Comparison of ENCODE assay signal across 11 cellular contexts in genomic region chr1:156097499-156098178, GRCh38. TPM values are rescaled to one million over a fixed set of nuclear protein-coding genes. Genes with fewer than 3 reads are reported as not detected.
DNase-seq lines count a peak whose midpoint lies in the region; ATAC-seq and TF ChIP-seq lines count a peak whose summit lies in the region.
"Had no signal": no experiment of that assay in that cellular context is flagged by ENCODE, and none has a peak within 500 bp of the region (broad histone marks: within the 10 kb centered on the region; RNA-seq: fewer than 3 reads in every experiment).

No MANE protein-coding gene starts in this region.

- TF ChIP-seq EP300 in sigmoid colon (IDR thresholded peaks at IDR 0.05): no peak

- no peak for ATAC-seq in CD4-positive, alpha-beta T cell (ENCODE audit: poor library complexity)
- ATAC-seq in HG02885 (IDR thresholded peaks at IDR 0.05; ENCODE audit: poor library complexity, unreplicated experiment) (peak; percentile 6), GM18505 (IDR thresholded peaks at IDR 0.05; ENCODE audit: unreplicated experiment) (no peak)

- intact Hi-C loops in CD4-positive, alpha-beta T cell (cut with DNase I, micrococcal nuclease): loop anchor here (1.0 kb wide), 2 partner anchors 9 to 30 kb away; no protein-coding TSS in a partner anchor
- intact Hi-C loops in sigmoid colon (cut with DNase I): no loop called here

- no peak overlapping the region for H3K4me3 ChIP-seq in brain microvascular endothelial cell (ENCODE audit: low read depth, low read length)
- no peak overlapping the region for H3K4me3 ChIP-seq in sigmoid colon
- H3K4me3 ChIP-seq in endodermal cell (ENCODE audit: low read length): no peak overlapping the region

- TF ChIP-seq CTCF in CD4-positive, alpha-beta T cell (IDR thresholded peaks at IDR 0.05): no peak
- TF ChIP-seq CTCF in brain microvascular endothelial cell (IDR thresholded peaks at IDR 0.05; ENCODE audit: low read depth, low read length, missing control alignments) (no peak), sigmoid colon (IDR thresholded peaks at IDR 0.05) (no peak), endodermal cell (conservative IDR thresholded peaks at IDR 0.05) (no peak)

- no peaks in the 10 kb centered on the region for H3K27me3 ChIP-seq in CD4-positive, alpha-beta T cell (ENCODE audit: control insufficient read depth, insufficient read depth, low read length)
- no peaks in the 10 kb centered on the region for H3K27me3 ChIP-seq in brain microvascular endothelial cell (replicated peaks)
- no peaks in the 10 kb centered on the region for H3K27me3 ChIP-seq in sigmoid colon
- no peaks in the 10 kb centered on the region for H3K27me3 ChIP-seq in endodermal cell (ENCODE audit: control insufficient read depth, insufficient read depth, low read length, poor library complexity, severe bottlenecking)

- CTCF ChIA-PET in CD4-positive, alpha-beta T cell (lab: Charles Lee): interaction anchor here (0.8 to 6.8 kb wide), 18 partner anchors 9 to 127 kb away, joined by 3 to 194 read pairs (median 10); partner anchors contain the start of genes ARHGEF2, LMNA, MEX3A and PMF1

- H3K4me1 ChIP-seq in sigmoid colon (peaks cover 0 to 47% (median 24%) of the 10 kb centered on the region in 4 donors), endodermal cell (ENCODE audit: control insufficient read depth, insufficient read depth, low read length) (no peaks in the 10 kb centered on the region)

- POLR2A ChIA-PET in CD4-positive, alpha-beta T cell (lab: Charles Lee): interaction anchor here (0.9 to 4.3 kb wide), 6 partner anchors 9 to 128 kb away, joined by 3 to 23 read pairs (median 7); partner anchors contain the start of genes LMNA and PMF1

- H3K36me3 ChIP-seq in brain microvascular endothelial cell (replicated peaks): no peaks in the 10 kb centered on the region
- no peaks in the 10 kb centered on the region for H3K36me3 ChIP-seq in sigmoid colon
- peaks cover 72% of the 10 kb centered on the region for H3K36me3 ChIP-seq in endodermal cell (ENCODE audit: control insufficient read depth, insufficient read depth, low read length)

- H3K27me3 Mint-ChIP-seq in CD4-positive, alpha-beta T cell: peaks cover 4% of the 10 kb centered on the region
- no peaks in the 10 kb centered on the region for H3K27me3 Mint-ChIP-seq in endodermal cell (ENCODE audit: insufficient read depth)

- no peaks in the 10 kb centered on the region for H3K36me3 Mint-ChIP-seq in CD4-positive, alpha-beta T cell (ENCODE audit: low read depth)
- peaks cover 32% of the 10 kb centered on the region for H3K36me3 Mint-ChIP-seq in endodermal cell (ENCODE audit: low read depth)

- in situ Hi-C loops in brain microvascular endothelial cell (cut with HindIII; ENCODE audit: low pct_ligation_motif_present, low sequenced_read_pairs): no loop called here

- no peaks in the 10 kb centered on the region for H3K9me3 ChIP-seq in CD4-positive, alpha-beta T cell (ENCODE audit: control insufficient read depth, low read length)
- no peaks in the 10 kb centered on the region for H3K9me3 ChIP-seq in sigmoid colon
- no peaks in the 10 kb centered on the region for H3K9me3 ChIP-seq in endodermal cell (ENCODE audit: control insufficient read depth, low read length)

- peak overlapping the region; percentile 82 for H3K27ac Mint-ChIP-seq in CD4-positive, alpha-beta T cell
- H3K27ac Mint-ChIP-seq in endodermal cell: no peak overlapping the region

- H3K4me1 Mint-ChIP-seq in CD4-positive, alpha-beta T cell (ENCODE audit: low read depth): peaks cover 39% of the 10 kb centered on the region
- H3K4me1 Mint-ChIP-seq in endodermal cell: peaks cover 22% of the 10 kb centered on the region

- no peak overlapping the region for H3K9ac ChIP-seq in endodermal cell (ENCODE audit: extremely low read depth, low read length, poor library complexity, severe bottlenecking)

- no peak overlapping the region for H3K4me3 Mint-ChIP-seq in CD4-positive, alpha-beta T cell
- H3K4me3 Mint-ChIP-seq in endodermal cell: no peak overlapping the region

- 89 to 91% methylated on average over 9 of the region's 9 CpGs for WGBS in sigmoid colon, 2 donors
- WGBS in endodermal cell (ENCODE audit: insufficient coverage in 1 of 2, insufficient read length in 1 of 2), 2 experiments: 86 to 97% methylated on average over 1 to 9 of the region's 9 CpGs

- no peaks in the 10 kb centered on the region for H3K9me3 Mint-ChIP-seq in CD4-positive, alpha-beta T cell
- no peaks in the 10 kb centered on the region for H3K9me3 Mint-ChIP-seq in endodermal cell

- H3K27ac ChIP-seq in CD4-positive, alpha-beta T cell (ENCODE audit: low read depth, low read length): peak overlapping the region; percentile 51
- peak overlapping the region; percentile 83 for H3K27ac ChIP-seq in brain microvascular endothelial cell
- peak overlapping the region; percentile 64 to 84 (median 75) for H3K27ac ChIP-seq in sigmoid colon
- no peak overlapping the region for H3K27ac ChIP-seq in endodermal cell (ENCODE audit: low read depth, low read length)

- no peak for DNase-seq in CD4-positive, alpha-beta T cell
- DNase-seq in brain microvascular endothelial cell: no peak
- no peak for DNase-seq in sigmoid colon
- no peak for DNase-seq in activated gamma-delta T cell treated with Interleukin-2 at 50 U/mL for 16 hours
- no peak for DNase-seq in endodermal cell
- no peak for DNase-seq in putamen (ENCODE audit: low spot score)
- DNase-seq: islet precursor cell had no signal

- TF ChIP-seq POLR2A in sigmoid colon (IDR thresholded peaks at IDR 0.05) (no peak), GM18505 (IDR thresholded peaks at IDR 0.05; ENCODE audit: borderline replicate concordance, extremely low read depth, insufficient read depth, insufficient read length) (no peak)

RNA-seq across cellular contexts. Expression of gene MEX3A, which starts 15.4 kb away (rescaled TPM):
- total RNA-seq in CD4-positive, alpha-beta T cell: under 1 TPM; 0.27 to 0.36 TPM
- total RNA-seq in sigmoid colon (under 1 TPM; 0.27 to 0.36 (median 0.30) TPM), endodermal cell (10 to 100 TPM; 91.8 to 94.3 TPM)
- polyA plus RNA-seq in sigmoid colon: 1 to 10 TPM in 1 of 3 donors, under 1 TPM in 2; 0.23 to 1.5 (median 0.60) TPM
- polyA plus RNA-seq in endodermal cell (2013, experiment 1 of 2): 91.4 TPM
- 89.4 TPM for polyA plus RNA-seq in endodermal cell (2013, experiment 2 of 2)

RNA-seq across cellular contexts. Expression of gene LMNA, which starts 16.9 kb away (rescaled TPM):
- 100 to 1,000 TPM; 435 to 455 TPM for total RNA-seq in CD4-positive, alpha-beta T cell
- total RNA-seq in sigmoid colon: 100 to 1,000 TPM; 129 to 241 (median 196) TPM
- polyA plus RNA-seq in sigmoid colon: 100 to 1,000 TPM; 108 to 229 (median 142) TPM
- 10 to 100 TPM; 41.2 to 42.0 TPM for total RNA-seq in endodermal cell
- polyA plus RNA-seq in endodermal cell (2013, experiment 1 of 2): 46.3 TPM
- 45.5 TPM for polyA plus RNA-seq in endodermal cell (2013, experiment 2 of 2)

RNA-seq across cellular contexts. Expression of gene RAB25, which starts 36.7 kb away (rescaled TPM):
- 1 to 10 TPM in 1 of 2 experiments, under 1 TPM in 1; 0.58 to 1.3 TPM for total RNA-seq in CD4-positive, alpha-beta T cell
- total RNA-seq in sigmoid colon (not detected), endodermal cell (10 to 100 TPM; 82.0 to 84.4 TPM)
- polyA plus RNA-seq in sigmoid colon: 100 to 1,000 TPM; 187 to 237 (median 201) TPM
- polyA plus RNA-seq in endodermal cell (2013, experiment 1 of 2): 10.3 TPM
- polyA plus RNA-seq in endodermal cell (2013, experiment 2 of 2): 7.8 TPM
- total RNA-seq: M059J, SK-MEL-5 had no signal

RNA-seq across cellular contexts. Expression of gene LAMTOR2, which starts 43.1 kb away (rescaled TPM):
- 1 to 10 TPM; 7.0 to 8.7 TPM for total RNA-seq in CD4-positive, alpha-beta T cell
- total RNA-seq in sigmoid colon (10 to 100 TPM; 55.4 to 86.4 (median 71.3) TPM), endodermal cell (100 to 1,000 TPM in 1 of 2 donors, 10 to 100 TPM in 1; 84.4 to 101 TPM)
- polyA plus RNA-seq in sigmoid colon: 100 to 1,000 TPM; 142 to 245 (median 199) TPM
- 74.4 TPM for polyA plus RNA-seq in endodermal cell (2013, experiment 1 of 2)
- 67.3 TPM for polyA plus RNA-seq in endodermal cell (2013, experiment 2 of 2)

RNA-seq across cellular contexts. Expression of gene UBQLN4, which starts 44.0 kb away (rescaled TPM):
- 10 to 100 TPM; 10.6 to 11.9 TPM for total RNA-seq in CD4-positive, alpha-beta T cell
- total RNA-seq in sigmoid colon: 10 to 100 TPM; 13.9 to 23.6 (median 19.8) TPM
- 10 to 100 TPM; 11.4 to 21.5 (median 14.8) TPM for polyA plus RNA-seq in sigmoid colon
- 10 to 100 TPM; 56.4 to 62.4 TPM for total RNA-seq in endodermal cell
- polyA plus RNA-seq in endodermal cell (2013, experiment 1 of 2): 60.8 TPM
- 56.6 TPM for polyA plus RNA-seq in endodermal cell (2013, experiment 2 of 2)

Comparison
In these comparisons a context has a peak if more than half of its experiments do, and no peak if none do; other contexts are left out.
1. RNA of gene MEX3A, which starts 15.4 kb away (total RNA-seq): 91.8 to 94.3 TPM in endodermal cell; 0.27 to 0.36 TPM in CD4-positive, alpha-beta T cell and 0.27 to 0.36 TPM in sigmoid colon; every median in the first group is over 10 times any median in the second.
2. RNA of gene RAB25, which starts 36.7 kb away (total RNA-seq): 82.0 to 84.4 TPM in endodermal cell; 0.58 to 1.3 TPM in CD4-positive, alpha-beta T cell and not detected in sigmoid colon; every median in the first group is over 10 times any median in the second.